In the genomic region with DNA sequence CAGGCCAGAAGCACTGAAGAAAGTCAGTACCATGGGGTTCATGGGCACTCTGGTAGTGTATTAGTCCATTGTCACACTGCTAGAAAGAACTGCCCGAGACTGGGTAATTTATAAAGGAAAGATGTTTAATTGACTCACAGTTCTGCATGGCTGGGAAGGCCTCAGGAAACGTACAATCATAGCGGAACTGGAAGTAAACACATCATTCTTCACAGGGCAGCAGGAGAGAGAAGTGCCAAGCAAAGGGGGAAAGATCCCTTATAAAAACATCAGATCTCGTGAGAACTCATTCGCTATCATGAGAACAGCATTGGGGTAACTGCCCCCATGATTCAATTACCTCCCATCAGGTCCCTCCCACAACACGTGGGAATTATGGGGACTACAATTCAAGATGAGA, we compare ENCODE assay signal across 19 cellular contexts.
"Had no signal": no experiment of that assay in that cellular context is flagged by ENCODE, and none has a peak within 500 bp of the region (broad histone marks: within the 10 kb centered on the region; RNA-seq: fewer than 3 reads in every experiment).

No MANE protein-coding gene starts in this region.

- H3K4me3 ChIP-seq: lower lobe of right lung, ovary, right lobe of liver, thoracic aorta, tibial nerve, upper lobe of left lung had no signal

- H3K27ac ChIP-seq: lower lobe of right lung, ovary, right lobe of liver, thoracic aorta, tibial nerve, upper lobe of left lung had no signal

- DNase-seq: effector memory CD8-positive, alpha-beta T cell; hypothalamus; immature natural killer cell; islet precursor cell; kidney glomerular epithelial cell; left ventricle myocardium superior; lower lobe of right lung; naive thymus-derived CD8-positive, alpha-beta T cell; occipital lobe; ovary; posterior cingulate gyrus; right lobe of liver; small intestine; stimulated activated CD4-positive, alpha-beta T cell treated with anti-CD3 and anti-CD28 coated beads, Interleukin-15, amount 100 ng/mL, for 24 hours; stimulated activated CD4-positive, alpha-beta T cell treated with anti-CD3 and anti-CD28 coated beads, Interleukin-2, amount 100 ng/mL, for 48 hours; stimulated activated naive B cell treated with anti-CD40 and anti-IgM and Interleukin-4, amounts not matched to agents 10 μg/mL and 1 μg/mL and 100 μg/mL, for 72 hours; upper lobe of left lung had no signal

- H3K9me3 ChIP-seq: lower lobe of right lung, ovary, right lobe of liver, thoracic aorta, tibial nerve, upper lobe of left lung had no signal

- ATAC-seq: effector memory CD8-positive, alpha-beta T cell; left ventricle myocardium superior; lower lobe of right lung; naive thymus-derived CD8-positive, alpha-beta T cell; right lobe of liver; stimulated activated naive B cell treated with anti-CD40 and anti-IgM and Interleukin-4, amounts not matched to agents 10 μg/mL and 1 μg/mL and 100 μg/mL, for 72 hours had no signal

- H3K36me3 ChIP-seq: lower lobe of right lung, ovary, right lobe of liver, thoracic aorta, tibial nerve, upper lobe of left lung had no signal

- H3K27me3 ChIP-seq: ovary, right lobe of liver, tibial nerve, upper lobe of left lung had no signal

- H3K4me1 ChIP-seq: lower lobe of right lung, right lobe of liver, upper lobe of left lung had no signal
